15 cellular contexts compared by ENCODE assay signal in genomic region chr20:32006841-32007786, GRCh38. TPM values are rescaled to one million over a fixed set of nuclear protein-coding genes. Genes with fewer than 3 reads are reported as not detected.
DNase-seq lines count a peak whose midpoint lies in the region; ATAC-seq and TF ChIP-seq lines count a peak whose summit lies in the region.
"Had no signal": no experiment of that assay in that cellular context is flagged by ENCODE, and none has a peak within 500 bp of the region (broad histone marks: within the 10 kb centered on the region; RNA-seq: fewer than 3 reads in every experiment).

No MANE protein-coding gene starts in this region.

- H3K4me3 ChIP-seq in astrocyte of the spinal cord (ENCODE audit: low read depth, low read length) = no peak overlapping the region
- H3K4me3 ChIP-seq in lung = no peak overlapping the region
- H3K4me3 ChIP-seq in Karpas-422 (ENCODE audit: low read length) = no peak overlapping the region
- H3K4me3 ChIP-seq: right lobe of liver had no signal

- no peak overlapping the region for H3K4me2 ChIP-seq in Karpas-422 (ENCODE audit: low read depth, low read length, poor library complexity, severe bottlenecking)

- H3K79me2 ChIP-seq in Karpas-422 (ENCODE audit: low read length) = no peaks in the 10 kb centered on the region

- in situ Hi-C loops in astrocyte of the spinal cord (cut with HindIII; ENCODE audit: low sequenced_read_pairs) = no loop called here

- H3K9me3 ChIP-seq in lung (ENCODE audit: control insufficient read depth in 2 of 2, insufficient read depth in 1 of 2, low read length in 1 of 2) = no peaks in the 10 kb centered on the region
- no peaks in the 10 kb centered on the region for H3K9me3 ChIP-seq in Karpas-422 (ENCODE audit: low read length)
- H3K9me3 ChIP-seq: right lobe of liver had no signal

- TF ChIP-seq CTCF in astrocyte of the spinal cord (IDR thresholded peaks at IDR 0.05; ENCODE audit: low read depth, low read length) = no peak
- TF ChIP-seq CTCF in lung (IDR thresholded peaks at IDR 0.05; ENCODE audit: control extremely low read depth, extremely low read depth) = no peak

- H2AFZ ChIP-seq in Karpas-422 (ENCODE audit: low read length) = no peak overlapping the region

- no peak for ATAC-seq in lung (ENCODE audit: insufficient read depth, low FRiP score)
- ATAC-seq: stimulated activated effector memory CD8-positive, alpha-beta T cell treated with anti-CD3 and anti-CD28 coated beads, Interleukin-12 subunit alpha, Interleukin-12 subunit beta, amount 100 ng/mL, for 72 hours had no signal

- H3K27ac ChIP-seq in lung (ENCODE audit: low read depth in 1 of 2, low read length in 1 of 2) = peak overlapping the region; percentile 39 to 64
- H3K27ac ChIP-seq in Karpas-422 (ENCODE audit: low read length) = no peak overlapping the region
- H3K27ac ChIP-seq: right lobe of liver had no signal

- no peak overlapping the region for H3K9ac ChIP-seq in Karpas-422 (ENCODE audit: low read length)

- 55 to 78% methylated on average over 8 of the region's 8 CpGs for WGBS in lung, 2 donors

- H3K36me3 ChIP-seq in lung (ENCODE audit: control insufficient read depth in 2 of 2, insufficient read depth in 2 of 2, low read length in 2 of 2) = no peaks in the 10 kb centered on the region
- H3K36me3 ChIP-seq in Karpas-422 (ENCODE audit: insufficient read depth, low read length) = no peaks in the 10 kb centered on the region
- H3K36me3 ChIP-seq: right lobe of liver had no signal

- DNase-seq in EH (ENCODE audit: low read depth) (peak; percentile 12), NCI-H1417 (lab: John Stamatoyannopoulos, UW) (peak; percentile 20 to 70 (median 36)), astrocyte of the spinal cord (ENCODE audit: low read depth, low spot score) (peak; percentile 18), lung (ENCODE audit: low spot score) (no peak), GM19238 (ENCODE audit: insufficient read length, low spot score) (no peak), Karpas-422 (no peak), KG1 (lab: John Stamatoyannopoulos, UW) (no peak)
- DNase-seq in activated CD4-positive, alpha-beta T cell treated with anti-CD3 and anti-CD28 coated beads, Interleukin-2, amount 50 U/mL, for 1 hour = no peak
- DNase-seq: activated naive CD4-positive, alpha-beta T cell; naive B cell; NCI-H1105 treated with DMSO at 0.1 percent for 48 hours; stimulated activated CD4-positive, alpha-beta T cell treated with anti-CD3 and anti-CD28 coated beads, Interleukin-4, amount 100 ng/mL, for 4 hours had no signal

- H3K27me3 ChIP-seq in lung (ENCODE audit: control insufficient read depth, insufficient read depth) (no peaks in the 10 kb centered on the region), Karpas-422 (ENCODE audit: low read length) (no peaks in the 10 kb centered on the region)
- H3K27me3 ChIP-seq: right lobe of liver had no signal

- H3K9me2 ChIP-seq in Karpas-422 (replicated peaks; ENCODE audit: insufficient read depth, low read length) = no peaks in the 10 kb centered on the region

- H4K20me1 ChIP-seq in Karpas-422 (ENCODE audit: insufficient read depth, low read depth, low read length) = no peaks in the 10 kb centered on the region

- H3K4me1 ChIP-seq in lung (ENCODE audit: control insufficient read depth in 2 of 2, insufficient read depth in 2 of 2, low read length in 2 of 2) (peaks cover 0 to 7% of the 10 kb centered on the region in 2 donors), Karpas-422 (ENCODE audit: low read length) (no peaks in the 10 kb centered on the region)
- H3K4me1 ChIP-seq: right lobe of liver had no signal

RNA-seq across cellular contexts. Expression of gene CCM2L, which starts 3.1 kb away (rescaled TPM):
- 10 to 100 TPM; 12.5 to 12.8 TPM for total RNA-seq in lung
- polyA plus RNA-seq in lung = 10 to 100 TPM in 1 of 2 donors, 1 to 10 TPM in 1; 6.6 to 10.8 TPM
- total RNA-seq in Karpas-422 (2014; rRNA removed; shearing (Covaris generic); ENCODE audit: low replicate concordance) = 0.36 and 0.78 TPM in 2 replicates
- polyA plus RNA-seq: CD14-positive monocyte had no signal

RNA-seq across cellular contexts. Expression of gene XKR7, which starts 39.2 kb away (rescaled TPM):
- total RNA-seq in lung = under 1 TPM; 0.03 to 0.12 TPM
- under 1 TPM; 0.02 to 0.08 TPM for polyA plus RNA-seq in lung
- total RNA-seq in Karpas-422 (2014; rRNA removed; shearing (Covaris generic); ENCODE audit: low replicate concordance) = under 0.01 TPM in 1 of 2 replicates, not detected in the other
- total RNA-seq: right lobe of liver had no signal

RNA-seq across cellular contexts. Expression of gene HCK, which starts 44.9 kb away (rescaled TPM):
- total RNA-seq in lung = 10 to 100 TPM; 28.1 to 94.3 TPM
- 100 to 1,000 TPM in 1 of 2 donors, 10 to 100 TPM in 1; 18.5 to 304 TPM for polyA plus RNA-seq in lung
- 16.9 and 22.5 TPM in 2 replicates for total RNA-seq in Karpas-422 (2014; rRNA removed; shearing (Covaris generic); ENCODE audit: low replicate concordance)

RNA-seq across cellular contexts. Expression of gene PDRG1, which starts 55.3 kb away (rescaled TPM):
- 10 to 100 TPM in 1 of 2 donors, 1 to 10 TPM in 1; 6.3 to 10.7 TPM for total RNA-seq in lung
- 10 to 100 TPM; 12.3 to 13.0 TPM for polyA plus RNA-seq in lung
- total RNA-seq in Karpas-422 (2014; rRNA removed; shearing (Covaris generic); ENCODE audit: low replicate concordance) = 5.7 and 10.7 TPM in 2 replicates

Comparison
In these comparisons a context has a peak if more than half of its experiments do, and no peak if none do; other contexts are left out.
1. DNase-seq: peak in EH (single experiment), NCI-H1417 (3 of 3) and astrocyte of the spinal cord (single experiment); none in lung (single experiment), activated CD4-positive, alpha-beta T cell treated with anti-CD3 and anti-CD28 coated beads, Interleukin-2, amount 50 U/mL, for 1 hour (single experiment), GM19238 (single experiment), Karpas-422 (single experiment) and KG1 (single experiment).